Comparison of ENCODE assay signal across 18 cellular contexts in genomic region chr5:542693-543311, GRCh38. TPM values are rescaled to one million over a fixed set of nuclear protein-coding genes. Genes with fewer than 3 reads are reported as not detected.
DNase-seq lines count a peak whose midpoint lies in the region; ATAC-seq and TF ChIP-seq lines count a peak whose summit lies in the region.
"Had no signal": no experiment of that assay in that cellular context is flagged by ENCODE, and none has a peak within 500 bp of the region (broad histone marks: within the 10 kb centered on the region; RNA-seq: fewer than 3 reads in every experiment).

No MANE protein-coding gene starts in this region.

- no peak overlapping the region for H3K27ac ChIP-seq in spleen
- H3K27ac ChIP-seq: tibial nerve had no signal

- H3K9me3 ChIP-seq in spleen = peaks cover 0 to 4% (median 0%) of the 10 kb centered on the region in 8 donors
- H3K9me3 ChIP-seq: Caco-2, tibial nerve had no signal

- TF ChIP-seq POLR2A in spleen (IDR thresholded peaks at IDR 0.05) = no peak

- H3K36me3 ChIP-seq in spleen = no peaks in the 10 kb centered on the region
- H3K36me3 ChIP-seq: tibial nerve had no signal

- H3K4me3 Mint-ChIP-seq in activated CD4-positive, alpha-beta T cell treated with anti-CD3 and anti-CD28 coated beads, Interleukin-2, amount 10 ng/mL, durations not matched to agents 7 days and 5 days = no peak overlapping the region
- no peak overlapping the region for H3K4me3 Mint-ChIP-seq in activated CD8-positive, alpha-beta T cell treated with anti-CD3 and anti-CD28 coated beads for 36 hours
- H3K4me3 Mint-ChIP-seq in immature natural killer cell = peak overlapping the region in 4 of 5 donors; percentile 27 to 80 (median 60)
- H3K4me3 Mint-ChIP-seq: activated naive CD8-positive, alpha-beta T cell treated with anti-CD3 and anti-CD28 coated beads, Interleukin-2, amount 50 U/mL, for 24 hours; HFFc6 had no signal

- 87 to 92% (median 90%) methylated on average over 26 of the region's 26 CpGs for WGBS in spleen, 5 donors

- POLR2A ChIA-PET in activated CD4-positive, alpha-beta T cell treated with anti-CD3 and anti-CD28 coated beads, Interleukin-2, amount 10 ng/mL, durations not matched to agents 7 days and 5 days (lab: Charles Lee) = no interaction called here
- POLR2A ChIA-PET in activated CD8-positive, alpha-beta T cell treated with anti-CD3 and anti-CD28 coated beads for 36 hours (lab: Charles Lee) = no interaction called here
- POLR2A ChIA-PET in HEK293T (lab: Yijun Ruan, JAX) = no interaction called here

- peaks cover under 1% of the 10 kb centered on the region for H3K27me3 Mint-ChIP-seq in activated CD4-positive, alpha-beta T cell treated with anti-CD3 and anti-CD28 coated beads, Interleukin-2, amount 10 ng/mL, durations not matched to agents 7 days and 5 days
- peaks cover under 1% of the 10 kb centered on the region for H3K27me3 Mint-ChIP-seq in activated CD8-positive, alpha-beta T cell treated with anti-CD3 and anti-CD28 coated beads for 36 hours
- H3K27me3 Mint-ChIP-seq in immature natural killer cell (ENCODE audit: low read depth in 3 of 3) = peaks cover 3 to 9% (median 3%) of the 10 kb centered on the region in 3 donors

- peaks cover 0 to 76% (median 55%) of the 10 kb centered on the region in 7 donors for H3K27me3 ChIP-seq in spleen (replicated peaks in 1 of 7)

- no peak for TF ChIP-seq CTCF in activated CD8-positive, alpha-beta T cell treated with anti-CD3 and anti-CD28 coated beads for 36 hours (IDR thresholded peaks at IDR 0.05)
- no peak for TF ChIP-seq CTCF in spleen (IDR thresholded peaks at IDR 0.05 in 8 of 11, conservative IDR thresholded peaks at IDR 0.05 in 3 of 11)

- no peak for ATAC-seq in activated CD8-positive, alpha-beta T cell treated with anti-CD3 and anti-CD28 coated beads for 36 hours
- ATAC-seq in HG02588 (IDR thresholded peaks at IDR 0.05; ENCODE audit: unreplicated experiment) = no peak
- ATAC-seq in GM21423 (IDR thresholded peaks at IDR 0.05; ENCODE audit: unreplicated experiment) = no peak

- H3K4me1 ChIP-seq in spleen = peaks cover 12 to 38% (median 16%) of the 10 kb centered on the region in 6 donors

- peaks cover 13% of the 10 kb centered on the region for H3K4me1 Mint-ChIP-seq in activated CD4-positive, alpha-beta T cell treated with anti-CD3 and anti-CD28 coated beads, Interleukin-2, amount 10 ng/mL, durations not matched to agents 7 days and 5 days
- H3K4me1 Mint-ChIP-seq in activated CD8-positive, alpha-beta T cell treated with anti-CD3 and anti-CD28 coated beads for 36 hours (ENCODE audit: low read depth) = peaks cover 17% of the 10 kb centered on the region
- peaks cover 14 to 28% of the 10 kb centered on the region in 2 donors for H3K4me1 Mint-ChIP-seq in immature natural killer cell

- intact Hi-C loops in activated CD8-positive, alpha-beta T cell treated with anti-CD3 and anti-CD28 coated beads for 36 hours (cut with micrococcal nuclease) = no loop called here
- intact Hi-C loops in spleen (cut with DNase I; ENCODE audit: low total_unique reads) = no loop called here

- DNase-seq in activated CD4-positive, alpha-beta T cell treated with anti-CD3 and anti-CD28 coated beads, Interleukin-2, amount 10 ng/mL, durations not matched to agents 7 days and 5 days = no peak
- no peak for DNase-seq in activated CD4-positive, alpha-beta T cell treated with anti-CD3 and anti-CD28 coated beads, Interleukin-2, amount 50 U/mL, for 48 hours
- peak; percentile 12 for DNase-seq in activated CD8-positive, alpha-beta T cell treated with anti-CD3 and anti-CD28 coated beads for 36 hours
- DNase-seq in immature natural killer cell (no peak), spleen (peak; percentile 81), HEK293T (ENCODE audit: extremely low spot score) (no peak)
- DNase-seq: caudate nucleus; HFFc6; mammary epithelial cell; NCI-H1930; NCI-H524 treated with DMSO at 0.1 percent for 48 hours; OCI-M1; stimulated activated CD4-positive, alpha-beta T cell treated with anti-CD3 and anti-CD28 coated beads, Interleukin-4, amount 100 ng/mL, for 24 hours had no signal

- peak overlapping the region; percentile 83 for H3K27ac Mint-ChIP-seq in activated CD4-positive, alpha-beta T cell treated with anti-CD3 and anti-CD28 coated beads, Interleukin-2, amount 10 ng/mL, durations not matched to agents 7 days and 5 days
- H3K27ac Mint-ChIP-seq in activated CD8-positive, alpha-beta T cell treated with anti-CD3 and anti-CD28 coated beads for 36 hours = no peak overlapping the region
- peak overlapping the region in 3 of 6 donors; percentile 53 to 74 (median 53) for H3K27ac Mint-ChIP-seq in immature natural killer cell
- H3K27ac Mint-ChIP-seq: activated naive CD8-positive, alpha-beta T cell treated with anti-CD3 and anti-CD28 coated beads, Interleukin-2, amount 50 U/mL, for 24 hours; HFFc6 had no signal

- CTCF ChIA-PET in activated CD4-positive, alpha-beta T cell treated with anti-CD3 and anti-CD28 coated beads, Interleukin-2, amount 10 ng/mL, durations not matched to agents 7 days and 5 days (lab: Charles Lee) = interaction anchor here (1.3 to 2.4 kb wide), 2 partner anchors 17 to 62 kb away, joined by 3 to 5 read pairs; no protein-coding TSS in a partner anchor
- CTCF ChIA-PET in activated CD8-positive, alpha-beta T cell treated with anti-CD3 and anti-CD28 coated beads for 36 hours (lab: Charles Lee) = no interaction called here
- CTCF ChIA-PET in HEK293T (lab: Yijun Ruan, JAX) = no interaction called here

- H3K36me3 Mint-ChIP-seq in activated CD4-positive, alpha-beta T cell treated with anti-CD3 and anti-CD28 coated beads, Interleukin-2, amount 10 ng/mL, durations not matched to agents 7 days and 5 days (ENCODE audit: low read depth) = no peaks in the 10 kb centered on the region
- H3K36me3 Mint-ChIP-seq in activated CD8-positive, alpha-beta T cell treated with anti-CD3 and anti-CD28 coated beads for 36 hours (ENCODE audit: low read depth) = no peaks in the 10 kb centered on the region
- H3K36me3 Mint-ChIP-seq in immature natural killer cell = no peaks in the 10 kb centered on the region

- no peaks in the 10 kb centered on the region for H3K9me3 Mint-ChIP-seq in activated CD4-positive, alpha-beta T cell treated with anti-CD3 and anti-CD28 coated beads, Interleukin-2, amount 10 ng/mL, durations not matched to agents 7 days and 5 days
- no peaks in the 10 kb centered on the region for H3K9me3 Mint-ChIP-seq in activated CD8-positive, alpha-beta T cell treated with anti-CD3 and anti-CD28 coated beads for 36 hours
- no peaks in the 10 kb centered on the region for H3K9me3 Mint-ChIP-seq in immature natural killer cell
- H3K9me3 Mint-ChIP-seq: activated naive CD8-positive, alpha-beta T cell treated with anti-CD3 and anti-CD28 coated beads, Interleukin-2, amount 50 U/mL, for 24 hours; HFFc6 had no signal

- H3K4me3 ChIP-seq in spleen = no peak overlapping the region
- H3K4me3 ChIP-seq: tibial nerve had no signal

TF ChIP-seq in HEK293T, 16 proteins besides CTCF, POLR2A, EP300 and RAD21:
- TF ChIP-seq CTBP1 (IDR thresholded peaks at IDR 0.05; ENCODE audit: borderline replicate concordance) = no peak
- TF ChIP-seq NFRKB (IDR thresholded peaks at IDR 0.05) = no peak
- no peak for TF ChIP-seq ZNF384 (IDR thresholded peaks at IDR 0.05)

RNA-seq across cellular contexts. Expression of gene SLC9A3, which starts 18.6 kb away (rescaled TPM):
- total RNA-seq in activated CD4-positive, alpha-beta T cell treated with anti-CD3 and anti-CD28 coated beads, Interleukin-2, amount 10 ng/mL, durations not matched to agents 7 days and 5 days = 1 to 10 TPM; 1.4 to 2.2 TPM
- total RNA-seq in activated CD8-positive, alpha-beta T cell treated with anti-CD3 and anti-CD28 coated beads for 36 hours = 1 to 10 TPM; 3.2 to 3.3 TPM
- polyA plus RNA-seq in immature natural killer cell = 1 to 10 TPM in 2 of 3 donors, under 1 TPM in 1; 0.66 to 1.7 (median 1.5) TPM
- 1 to 10 TPM; 1.0 to 3.2 (median 1.3) TPM for total RNA-seq in spleen
- polyA plus RNA-seq in spleen = 1 to 10 TPM; 1.5 to 1.8 (median 1.5) TPM

Comparison
In these comparisons a context has a peak if more than half of its experiments do, and no peak if none do; other contexts are left out.
1. DNase-seq: peak in activated CD8-positive, alpha-beta T cell treated with anti-CD3 and anti-CD28 coated beads for 36 hours (single experiment) and spleen (single experiment); none in activated CD4-positive, alpha-beta T cell treated with anti-CD3 and anti-CD28 coated beads, Interleukin-2, amount 10 ng/mL, durations not matched to agents 7 days and 5 days (single experiment), activated CD4-positive, alpha-beta T cell treated with anti-CD3 and anti-CD28 coated beads, Interleukin-2, amount 50 U/mL, for 48 hours (0 of 2), immature natural killer cell (0 of 3) and HEK293T (single experiment).
2. H3K4me3 Mint-ChIP-seq: peak in immature natural killer cell (4 of 5); none in activated CD4-positive, alpha-beta T cell treated with anti-CD3 and anti-CD28 coated beads, Interleukin-2, amount 10 ng/mL, durations not matched to agents 7 days and 5 days (single experiment) and activated CD8-positive, alpha-beta T cell treated with anti-CD3 and anti-CD28 coated beads for 36 hours (single experiment).